Comparison of ENCODE assay signal across 12 cellular contexts in genomic region chr11:17256512-17256911, GRCh38. TPM values are rescaled to one million over a fixed set of nuclear protein-coding genes. Genes with fewer than 3 reads are reported as not detected.
DNase-seq lines count a peak whose midpoint lies in the region; ATAC-seq, FAIRE-seq and TF ChIP-seq lines count a peak whose summit lies in the region.
"Had no signal": no experiment of that assay in that cellular context is flagged by ENCODE, and none has a peak within 500 bp of the region (broad histone marks: within the 10 kb centered on the region; RNA-seq: fewer than 3 reads in every experiment).

No MANE protein-coding gene starts in this region.

- TF ChIP-seq EP300 in HepG2 (IDR thresholded peaks at IDR 0.05; ENCODE audit: low read depth in 2 of 2, low read length in 2 of 2) (no peak), HepG2 (CRISPR knock-in tag; IDR thresholded peaks at IDR 0.05; ENCODE audit: borderline replicate concordance) (no peak)

- CTCF ChIA-PET in HepG2 (lab: Yijun Ruan, JAX; ENCODE audit: low intra/inter-chr PET ratio, low total read pairs) = no interaction called here

- H2AFZ ChIP-seq in HepG2 (ENCODE audit: low read length) = no peak overlapping the region
- H2AFZ ChIP-seq: GM23338 had no signal

- TF ChIP-seq RAD21 in HepG2 (CRISPR knock-in tag; IDR thresholded peaks at IDR 0.05) = no peak

- 32% methylated on average over 3 of the region's 3 CpGs for WGBS in HepG2 (ENCODE audit: low lambda C conversion rate)

- H3K9me3 ChIP-seq in HepG2 (ENCODE audit: low read length) = no peaks in the 10 kb centered on the region
- H3K9me3 ChIP-seq: esophagus muscularis mucosa had no signal

- BruUV-seq in HepG2 (replicated peaks; lab: Mats Ljungman, UMichigan) = no TSS peak

- POLR2A ChIA-PET in HepG2 (lab: Yijun Ruan, JAX) = no interaction called here

- no peaks in the 10 kb centered on the region for H4K20me1 ChIP-seq in HepG2 (ENCODE audit: insufficient read depth, low read length)

- H3K79me2 ChIP-seq in HepG2 (ENCODE audit: insufficient read depth, low read length) = no peaks in the 10 kb centered on the region

- no peak for ATAC-seq in HepG2
- ATAC-seq in GM19463 (IDR thresholded peaks at IDR 0.05; ENCODE audit: unreplicated experiment) = no peak
- ATAC-seq: GM23338 had no signal

- no peak overlapping the region for H3K9ac ChIP-seq in HepG2 (ENCODE audit: insufficient read depth, low read depth, low read length)

- intact Hi-C loops in HepG2 (cut with micrococcal nuclease; ENCODE audit: unreplicated experiment) = no loop called here

- H3K4me2 ChIP-seq in HepG2 (ENCODE audit: low read depth, low read length) = peak overlapping the region; percentile 39; the same call in 1 of the 2 replicates
- H3K4me2 ChIP-seq: GM23338 had no signal

- in situ Hi-C loops in HepG2 (cut with HindIII; ENCODE audit: extremely low pct_ligation_motif_present, low pct_unique_long_range_greater_than_20kb) = loop anchor here (25.0 kb wide), 1 partner anchor 144 kb away; no protein-coding TSS in a partner anchor

- no peaks in the 10 kb centered on the region; a peak in 1 of 5 replicates for H3K27me3 ChIP-seq in HepG2 (ENCODE audit: control insufficient read depth in 1 of 2, insufficient read depth in 2 of 2, low read length in 2 of 2)
- H3K27me3 ChIP-seq: esophagus muscularis mucosa had no signal

- DNase-seq in AG20443 (ENCODE audit: low spot score) (peak; percentile 68), LHCN-M2 (ENCODE audit: low read depth) (peak; percentile 87), astrocyte of the hippocampus (ENCODE audit: low read depth, low spot score) (peak; percentile 10), HepG2 (ENCODE audit: low spot score) (no peak), NCI-H2196 (lab: John Stamatoyannopoulos, UW; ENCODE audit: unreplicated experiment) (no peak), occipital lobe (lab: John Stamatoyannopoulos, UW) (no peak), NCI-H2196 treated with DMSO at 0.1 percent for 48 hours (lab: John Stamatoyannopoulos, UW; ENCODE audit: unreplicated experiment) (no peak)
- DNase-seq: activated B cell treated with CpG ODN at 0.5 μM for 24 hours had no signal

- peaks cover 23% of the 10 kb centered on the region for H3K4me1 ChIP-seq in HepG2 (ENCODE audit: insufficient read depth, low read length)
- H3K4me1 ChIP-seq: esophagus muscularis mucosa had no signal

- no peak for TF ChIP-seq POLR2A in HepG2 (IDR thresholded peaks at IDR 0.05; ENCODE audit: insufficient read depth in 1 of 2, low read depth in 2 of 2, low read length in 2 of 2)

- no peak overlapping the region for H3K4me3 ChIP-seq in HepG2 (replicated peaks in 1 of 3; ENCODE audit: insufficient read depth in 1 of 3, low read depth in 2 of 3, low read length in 3 of 3)
- H3K4me3 ChIP-seq: esophagus muscularis mucosa, GM23338, skin epidermis had no signal

- no peak for TF ChIP-seq CTCF in HepG2 (CRISPR knock-in tag; IDR thresholded peaks at IDR 0.05)

- H3K27ac ChIP-seq in HepG2 (ENCODE audit: extremely low read length, insufficient read depth, low read length) = no peak overlapping the region
- H3K27ac ChIP-seq: esophagus muscularis mucosa had no signal

- no peak for FAIRE-seq in HepG2 (lab: Jason Lieb, UNC)

- H3K36me3 ChIP-seq in HepG2 (replicated peaks in 1 of 2; ENCODE audit: control insufficient read depth in 1 of 2, insufficient read depth in 2 of 2, low read length in 2 of 2) = no peaks in the 10 kb centered on the region
- H3K36me3 ChIP-seq: esophagus muscularis mucosa had no signal

TF ChIP-seq in HepG2, 621 proteins besides CTCF, POLR2A, EP300 and RAD21 (continues in another document):
- TF ChIP-seq THAP9 (CRISPR knock-in tag; IDR thresholded peaks at IDR 0.05; ENCODE audit: borderline replicate concordance) = no peak
- TF ChIP-seq BRD4 (CRISPR knock-in tag; IDR thresholded peaks at IDR 0.05) = no peak
- TF ChIP-seq ZNF124 (CRISPR knock-in tag; IDR thresholded peaks at IDR 0.05) = no peak
- TF ChIP-seq PHF8 (CRISPR knock-in tag; IDR thresholded peaks at IDR 0.05) = no peak
- TF ChIP-seq, protein P1, sequence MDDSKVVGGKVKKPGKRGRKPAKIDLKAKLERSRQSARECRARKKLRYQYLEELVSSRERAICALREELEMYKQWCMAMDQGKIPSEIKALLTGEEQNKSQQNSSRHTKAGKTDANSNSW (CRISPR knock-in tag; IDR thresholded peaks at IDR 0.05; ENCODE audit: borderline replicate concordance) = no peak

RNA-seq across cellular contexts. Expression of gene NUCB2, which starts 20.0 kb away (rescaled TPM):
- total RNA-seq in LHCN-M2 (2014; rRNA removed) (33.4 and 60.7 TPM in 2 replicates), HepG2 (2016; rRNA removed; fragmentation: Illumina TruSeq; extraction: Trizol) (51.7 and 82.4 TPM in 2 replicates), occipital lobe (69.7 TPM)
- polyA plus RNA-seq in LHCN-M2 (2012) = 52.7 TPM
- 12.8 and 18.2 TPM in 2 replicates for total RNA-seq in HepG2 (2016; cell fraction: cytosol; rRNA removed; fragmentation: Illumina TruSeq; extraction: Trizol; ENCODE audit: low read depth)
- total RNA-seq in HepG2 (2016; cell fraction: insoluble cytoplasmic fraction; rRNA removed; fragmentation: Illumina TruSeq; extraction: Trizol) = 53.2 and 84.3 TPM in 2 replicates
- 22.0 and 25.9 TPM in 2 replicates for total RNA-seq in HepG2 (2016; cell fraction: membrane; rRNA removed; fragmentation: Illumina TruSeq; extraction: Trizol)
- total RNA-seq in HepG2 (2016; cell fraction: nucleus; rRNA removed; fragmentation: Illumina TruSeq; extraction: Trizol) = 61.4 and 67.1 TPM in 2 replicates
- 28.1 and 54.2 TPM in 2 replicates for polyA plus RNA-seq in HepG2 (2011; rRNA removed)
- 16.3 and 21.6 TPM in 2 replicates for polyA plus RNA-seq in HepG2 (2011; cell fraction: cytosol; rRNA removed)
- polyA plus RNA-seq in HepG2 (2011; cell fraction: nucleus; rRNA removed) = 5.9 and 6.4 TPM in 2 replicates
- polyA plus RNA-seq in HepG2 (2012) = 41.1 and 53.2 TPM in 2 replicates
- 15.9 and 16.0 TPM in 2 replicates for polyA plus RNA-seq in HepG2 (2016; cell fraction: cytosol; fragmentation: Illumina TruSeq; extraction: Trizol; ENCODE audit: low read depth)
- polyA plus RNA-seq in HepG2 (2016; cell fraction: insoluble cytoplasmic fraction; fragmentation: Illumina TruSeq; extraction: Trizol; ENCODE audit: low read depth) = 52.8 and 57.8 TPM in 2 replicates
- 14.5 and 18.2 TPM in 2 replicates for polyA plus RNA-seq in HepG2 (2016; cell fraction: membrane; fragmentation: Illumina TruSeq; extraction: Trizol; ENCODE audit: low read depth)
- 83.7 and 90.3 TPM in 2 replicates for polyA plus RNA-seq in HepG2 (2016; cell fraction: nucleus; fragmentation: Illumina TruSeq; extraction: Trizol; ENCODE audit: insufficient read depth, low read depth)
- polyA minus RNA-seq in HepG2 (2011; rRNA and poly(A)+ RNA removed; ENCODE audit: low replicate concordance) = 10.2 and 12.9 TPM in 2 replicates
- 21.3 and 25.6 TPM in 2 replicates for polyA minus RNA-seq in HepG2 (2011; cell fraction: cytosol; rRNA and poly(A)+ RNA removed)
- 18.9 and 21.6 TPM in 2 replicates for polyA minus RNA-seq in HepG2 (2011; cell fraction: nucleus; rRNA and poly(A)+ RNA removed)

RNA-seq across cellular contexts. Expression of gene PIK3C2A, which starts 48.7 kb away (rescaled TPM):
- total RNA-seq in LHCN-M2 (2014; rRNA removed) (23.3 and 24.9 TPM in 2 replicates), HepG2 (2016; rRNA removed; fragmentation: Illumina TruSeq; extraction: Trizol) (49.9 and 117 TPM in 2 replicates), occipital lobe (45.7 TPM)
- 5.2 TPM for polyA plus RNA-seq in LHCN-M2 (2012)
- total RNA-seq in HepG2 (2016; cell fraction: cytosol; rRNA removed; fragmentation: Illumina TruSeq; extraction: Trizol; ENCODE audit: low read depth) = 14.2 and 20.8 TPM in 2 replicates
- total RNA-seq in HepG2 (2016; cell fraction: insoluble cytoplasmic fraction; rRNA removed; fragmentation: Illumina TruSeq; extraction: Trizol) = 44.6 and 112 TPM in 2 replicates
- 33.1 and 34.1 TPM in 2 replicates for total RNA-seq in HepG2 (2016; cell fraction: membrane; rRNA removed; fragmentation: Illumina TruSeq; extraction: Trizol)
- 62.5 and 71.3 TPM in 2 replicates for total RNA-seq in HepG2 (2016; cell fraction: nucleus; rRNA removed; fragmentation: Illumina TruSeq; extraction: Trizol)
- 21.0 and 27.5 TPM in 2 replicates for polyA plus RNA-seq in HepG2 (2011; rRNA removed)
- polyA plus RNA-seq in HepG2 (2011; cell fraction: cytosol; rRNA removed) = 8.7 and 15.7 TPM in 2 replicates
- 20.6 and 32.7 TPM in 2 replicates for polyA plus RNA-seq in HepG2 (2011; cell fraction: nucleus; rRNA removed)
- polyA plus RNA-seq in HepG2 (2012) = 24.1 and 25.2 TPM in 2 replicates
- 0.94 and 1.3 TPM in 2 replicates for polyA plus RNA-seq in HepG2 (2016; cell fraction: cytosol; fragmentation: Illumina TruSeq; extraction: Trizol; ENCODE audit: low read depth)
- 34.8 and 40.4 TPM in 2 replicates for polyA plus RNA-seq in HepG2 (2016; cell fraction: insoluble cytoplasmic fraction; fragmentation: Illumina TruSeq; extraction: Trizol; ENCODE audit: low read depth)
- 2.3 and 3.5 TPM in 2 replicates for polyA plus RNA-seq in HepG2 (2016; cell fraction: membrane; fragmentation: Illumina TruSeq; extraction: Trizol; ENCODE audit: low read depth)
- 36.1 and 36.9 TPM in 2 replicates for polyA plus RNA-seq in HepG2 (2016; cell fraction: nucleus; fragmentation: Illumina TruSeq; extraction: Trizol; ENCODE audit: insufficient read depth, low read depth)
- 12.0 and 20.1 TPM in 2 replicates for polyA minus RNA-seq in HepG2 (2011; rRNA and poly(A)+ RNA removed; ENCODE audit: low replicate concordance)
- 33.6 and 37.3 TPM in 2 replicates for polyA minus RNA-seq in HepG2 (2011; cell fraction: cytosol; rRNA and poly(A)+ RNA removed)
- polyA minus RNA-seq in HepG2 (2011; cell fraction: nucleus; rRNA and poly(A)+ RNA removed) = 83.9 and 93.4 TPM in 2 replicates

Comparison
In these comparisons a context has a peak if more than half of its experiments do, and no peak if none do; other contexts are left out.
1. DNase-seq: peak in AG20443 (single experiment), LHCN-M2 (single experiment) and astrocyte of the hippocampus (single experiment); none in HepG2 (single experiment), NCI-H2196 (single experiment), occipital lobe (single experiment) and NCI-H2196 treated with DMSO at 0.1 percent for 48 hours (single experiment).